ENCODE assay signal across 8 cellular contexts in the genomic region with DNA sequence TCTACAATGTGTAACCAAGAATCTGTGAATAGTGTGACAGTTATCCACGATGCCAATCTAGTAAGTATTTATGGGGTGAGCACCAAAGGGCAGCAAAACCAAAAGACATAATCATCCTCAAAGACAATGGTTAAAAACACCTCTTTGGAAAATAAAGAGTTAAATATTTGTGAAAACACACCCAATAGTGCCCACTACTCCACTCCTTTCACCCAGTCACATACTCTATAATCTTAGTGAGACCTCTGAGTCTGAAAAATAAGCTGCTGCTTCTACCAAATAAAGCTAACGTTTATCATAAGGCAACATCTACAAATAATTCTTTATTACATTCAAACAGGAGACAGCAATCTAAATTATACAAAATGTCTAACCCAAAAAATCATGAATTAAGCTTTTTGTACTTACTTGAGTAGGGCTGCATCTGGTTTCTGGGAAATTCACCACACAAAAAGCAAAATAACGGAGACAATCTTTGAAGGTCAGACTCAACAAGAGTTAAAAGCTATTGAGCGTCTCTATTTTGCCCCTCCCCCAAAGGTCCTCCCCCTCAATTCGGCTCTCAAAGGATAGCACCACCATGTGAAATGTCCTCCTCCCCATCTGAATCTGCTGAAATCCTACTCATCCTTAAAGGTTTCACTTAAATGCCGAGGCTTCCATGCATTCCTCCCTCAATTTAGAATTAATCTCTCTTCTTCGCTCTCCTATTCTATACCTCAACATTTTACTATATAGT. TPM values are rescaled to one million over a fixed set of nuclear protein-coding genes. Genes with fewer than 3 reads are reported as not detected.
DNase-seq lines count a peak whose midpoint lies in the region; ATAC-seq, FAIRE-seq and TF ChIP-seq lines count a peak whose summit lies in the region.

No MANE protein-coding gene starts in this region.

- H3K4me1 ChIP-seq in A673 (ENCODE audit: insufficient read depth, low read length, poor library complexity, severe bottlenecking) (peaks cover 7% of the 10 kb centered on the region), HAP-1 (peaks cover 25% of the 10 kb centered on the region), HepG2 (ENCODE audit: insufficient read depth, low read length) (peaks cover 30% of the 10 kb centered on the region), transverse colon (peaks cover 4 to 23% (median 18%) of the 10 kb centered on the region in 4 donors)

- peak overlapping the region; percentile 95 for H3K4me2 ChIP-seq in HepG2 (ENCODE audit: low read depth, low read length)

- no peaks in the 10 kb centered on the region for H4K20me1 ChIP-seq in HepG2 (ENCODE audit: insufficient read depth, low read length)

- TF ChIP-seq CTCF in A673 (conservative IDR thresholded peaks at IDR 0.05; ENCODE audit: low read depth, low read length) (no peak), brain microvascular endothelial cell (IDR thresholded peaks at IDR 0.05; ENCODE audit: low read depth, low read length, missing control alignments) (no peak), HepG2 (CRISPR knock-in tag; IDR thresholded peaks at IDR 0.05) (no peak), transverse colon (IDR thresholded peaks at IDR 0.05) (no peak)

- FAIRE-seq in HepG2 (lab: Jason Lieb, UNC) (no peak), GM12891 (lab: Jason Lieb, UNC) (no peak)

- TF ChIP-seq POLR2A in HepG2 (IDR thresholded peaks at IDR 0.05; ENCODE audit: insufficient read depth in 1 of 2, low read depth in 2 of 2, low read length in 2 of 2): no peak
- no peak for TF ChIP-seq POLR2A in transverse colon (IDR thresholded peaks at IDR 0.05)
- no peak for TF ChIP-seq POLR2A in GM12891 (IDR thresholded peaks at IDR 0.05; ENCODE audit: low read depth, low read length)

- peaks cover 59% of the 10 kb centered on the region for H3K79me2 ChIP-seq in HepG2 (ENCODE audit: insufficient read depth, low read length)

- ATAC-seq in HepG2: no peak

- no peaks in the 10 kb centered on the region for H3K9me3 ChIP-seq in A673 (ENCODE audit: low read depth, low read length, poor library complexity, severe bottlenecking)
- no peaks in the 10 kb centered on the region for H3K9me3 ChIP-seq in HAP-1
- no peaks in the 10 kb centered on the region for H3K9me3 ChIP-seq in HepG2 (ENCODE audit: low read length)
- no peaks in the 10 kb centered on the region for H3K9me3 ChIP-seq in transverse colon

- BruUV-seq in A673 (replicated peaks; lab: Mats Ljungman, UMichigan) (no TSS peak), HepG2 (replicated peaks; lab: Mats Ljungman, UMichigan) (no TSS peak)

- no peak for TF ChIP-seq RAD21 in HepG2 (CRISPR knock-in tag; IDR thresholded peaks at IDR 0.05)

- H3K9ac ChIP-seq in HepG2 (ENCODE audit: insufficient read depth, low read depth, low read length): peak overlapping the region; percentile 38; the same call in 1 of the 2 replicates

- no peaks in the 10 kb centered on the region for H3K36me3 ChIP-seq in A673 (ENCODE audit: insufficient read depth, low read length, poor library complexity, severe bottlenecking)
- no peaks in the 10 kb centered on the region for H3K36me3 ChIP-seq in HAP-1 (replicated peaks)
- peaks cover 4% of the 10 kb centered on the region for H3K36me3 ChIP-seq in brain microvascular endothelial cell (replicated peaks)
- no peaks in the 10 kb centered on the region; a peak in 1 of 5 replicates for H3K36me3 ChIP-seq in HepG2 (replicated peaks in 1 of 2; ENCODE audit: control insufficient read depth in 1 of 2, insufficient read depth in 2 of 2, low read length in 2 of 2)
- no peaks in the 10 kb centered on the region for H3K36me3 ChIP-seq in transverse colon

- DNase-seq in A673 (ENCODE audit: low spot score): peak; percentile 40
- DNase-seq in HAP-1 (ENCODE audit: low spot score in 2 of 2): peak; percentile 18 to 42
- DNase-seq in brain microvascular endothelial cell: peak; percentile 48
- peak; percentile 51 for DNase-seq in HepG2 (ENCODE audit: low spot score)
- DNase-seq in transverse colon: no peak
- no peak for DNase-seq in stimulated activated CD4-positive, alpha-beta T cell treated with anti-CD3 and anti-CD28 coated beads, Interleukin-1b, Interleukin-23, amount 100 ng/mL, for 48 hours
- DNase-seq in GM12891 (ENCODE audit: insufficient read length, low spot score): no peak
- DNase-seq in GF-D8 (lab: John Stamatoyannopoulos, UW): no peak

- CTCF ChIA-PET in A673 (lab: Charles Lee) (no interaction called here), HepG2 (lab: Yijun Ruan, JAX; ENCODE audit: low intra/inter-chr PET ratio, low total read pairs) (no interaction called here)

- intact Hi-C loops in A673 (cut with micrococcal nuclease; ENCODE audit: unreplicated experiment) (loop anchor here (5.0 kb wide), 1 partner anchor 119 kb away; no protein-coding TSS in a partner anchor), HepG2 (cut with micrococcal nuclease; ENCODE audit: unreplicated experiment) (no loop called here), transverse colon (cut with DNase I; ENCODE audit: low total_unique reads) (no loop called here)

- in situ Hi-C loops in HAP-1 (cut with MboI; ENCODE audit: low sequenced_read_pairs): no loop called here
- in situ Hi-C loops in brain microvascular endothelial cell (cut with HindIII; ENCODE audit: low pct_ligation_motif_present, low sequenced_read_pairs): no loop called here
- in situ Hi-C loops in HepG2 (cut with HindIII; ENCODE audit: extremely low pct_ligation_motif_present, low pct_unique_long_range_greater_than_20kb): no loop called here
- in situ Hi-C loops in transverse colon (cut with MboI; ENCODE audit: low pct_ligation_motif_present in 1 of 4, low pct_unique_long_range_greater_than_20kb in 1 of 4, low sequenced_read_pairs in 3 of 4): no loop called here

- 18% methylated on average over 7 of the region's 7 CpGs for WGBS in HepG2 (ENCODE audit: low lambda C conversion rate)
- WGBS in transverse colon (ENCODE audit: low coverage in 1 of 2), 2 donors: 33 to 54% methylated on average over 5 to 7 of the region's 7 CpGs

- no peak for TF ChIP-seq EP300 in HepG2 (IDR thresholded peaks at IDR 0.05; ENCODE audit: low read depth in 2 of 2, low read length in 2 of 2)
- TF ChIP-seq EP300 in HepG2 (CRISPR knock-in tag; IDR thresholded peaks at IDR 0.05; ENCODE audit: borderline replicate concordance): no peak
- no peak for TF ChIP-seq EP300 in transverse colon (IDR thresholded peaks at IDR 0.05; ENCODE audit: low read depth)

- H3K4me3 ChIP-seq in A673 (ENCODE audit: low read depth, low read length, poor library complexity, severe bottlenecking): peak overlapping the region; percentile 92
- peak overlapping the region; percentile 76 for H3K4me3 ChIP-seq in HAP-1
- H3K4me3 ChIP-seq in brain microvascular endothelial cell (ENCODE audit: low read depth, low read length): peak overlapping the region; percentile 90
- H3K4me3 ChIP-seq in HepG2 (replicated peaks in 1 of 3; ENCODE audit: insufficient read depth in 1 of 3, low read depth in 2 of 3, low read length in 3 of 3): peak overlapping the region; percentile 97 to 99 (median 97)
- H3K4me3 ChIP-seq in transverse colon: peak overlapping the region; percentile 75 to 95 (median 79)

- no peak overlapping the region for H3K27ac ChIP-seq in A673 (ENCODE audit: low read depth, low read length, poor library complexity, severe bottlenecking)
- H3K27ac ChIP-seq in brain microvascular endothelial cell: peak overlapping the region; percentile 93
- no peak overlapping the region for H3K27ac ChIP-seq in HepG2 (ENCODE audit: extremely low read length, insufficient read depth, low read length)
- peak overlapping the region in 3 of 4 donors; percentile 93 to 97 (median 95) for H3K27ac ChIP-seq in transverse colon

- H3K27me3 ChIP-seq in A673 (replicated peaks; ENCODE audit: insufficient read depth, low read depth, low read length, poor library complexity) (no peaks in the 10 kb centered on the region), HAP-1 (ENCODE audit: low read depth) (no peaks in the 10 kb centered on the region), brain microvascular endothelial cell (replicated peaks) (no peaks in the 10 kb centered on the region), HepG2 (ENCODE audit: control insufficient read depth in 1 of 2, insufficient read depth in 2 of 2, low read length in 2 of 2) (no peaks in the 10 kb centered on the region; a peak in 1 of 5 replicates), transverse colon (no peaks in the 10 kb centered on the region)

- H2AFZ ChIP-seq in HepG2 (ENCODE audit: low read length): no peak overlapping the region

- POLR2A ChIA-PET in A673 (lab: Charles Lee; ENCODE audit: low non-redundant PET) (interaction anchor here (0.5 kb wide), 2 partner anchors 43 to 463 kb away, joined by 3 to 4 read pairs; no protein-coding TSS in a partner anchor), HepG2 (lab: Yijun Ruan, JAX) (interaction anchor here (1.4 to 3.4 kb wide), 3 partner anchors 117 to 281 kb away, joined by 4 to 27 read pairs (median 16); no protein-coding TSS in a partner anchor)

TF ChIP-seq in GM12891, 5 proteins besides CTCF, POLR2A, EP300 and RAD21:
- TF ChIP-seq POLR2AphosphoS5 (IDR thresholded peaks at IDR 0.05; ENCODE audit: low read depth, low read length) (no peak), POU2F2 (IDR thresholded peaks at IDR 0.05; ENCODE audit: low read depth, low read length) (no peak)

RNA-seq across cellular contexts. Expression of gene RAPH1, which starts 2.0 kb away (rescaled TPM):
- 28.3 and 29.7 TPM in 2 replicates for total RNA-seq in A673 (2021)
- 6.7 and 17.9 TPM in 2 replicates for total RNA-seq in HepG2 (2016; rRNA removed; fragmentation: Illumina TruSeq; extraction: Trizol)
- total RNA-seq in HepG2 (2016; cell fraction: cytosol; rRNA removed; fragmentation: Illumina TruSeq; extraction: Trizol; ENCODE audit: low read depth): 9.6 and 10.3 TPM in 2 replicates
- total RNA-seq in HepG2 (2016; cell fraction: insoluble cytoplasmic fraction; rRNA removed; fragmentation: Illumina TruSeq; extraction: Trizol): 6.1 and 18.5 TPM in 2 replicates
- total RNA-seq in HepG2 (2016; cell fraction: membrane; rRNA removed; fragmentation: Illumina TruSeq; extraction: Trizol): 11.9 and 16.6 TPM in 2 replicates
- total RNA-seq in HepG2 (2016; cell fraction: nucleus; rRNA removed; fragmentation: Illumina TruSeq; extraction: Trizol): 14.0 and 19.2 TPM in 2 replicates
- polyA plus RNA-seq in HepG2 (2011; rRNA removed): 5.3 TPM in 2 replicates
- polyA plus RNA-seq in HepG2 (2011; cell fraction: cytosol; rRNA removed): 2.0 and 2.9 TPM in 2 replicates
- polyA plus RNA-seq in HepG2 (2011; cell fraction: nucleus; rRNA removed): 4.2 and 5.9 TPM in 2 replicates
- 6.5 and 7.6 TPM in 2 replicates for polyA plus RNA-seq in HepG2 (2012)
- polyA plus RNA-seq in HepG2 (2016; cell fraction: cytosol; fragmentation: Illumina TruSeq; extraction: Trizol; ENCODE audit: low read depth): 1.4 and 2.7 TPM in 2 replicates
- polyA plus RNA-seq in HepG2 (2016; cell fraction: insoluble cytoplasmic fraction; fragmentation: Illumina TruSeq; extraction: Trizol; ENCODE audit: low read depth): 6.2 and 8.1 TPM in 2 replicates
- polyA plus RNA-seq in HepG2 (2016; cell fraction: membrane; fragmentation: Illumina TruSeq; extraction: Trizol; ENCODE audit: low read depth): 2.3 and 2.5 TPM in 2 replicates
- polyA plus RNA-seq in HepG2 (2016; cell fraction: nucleus; fragmentation: Illumina TruSeq; extraction: Trizol; ENCODE audit: insufficient read depth, low read depth): 12.1 and 13.7 TPM in 2 replicates
- polyA minus RNA-seq in HepG2 (2011; rRNA and poly(A)+ RNA removed; ENCODE audit: low replicate concordance): 9.4 and 9.7 TPM in 2 replicates
- polyA minus RNA-seq in HepG2 (2011; cell fraction: cytosol; rRNA and poly(A)+ RNA removed): 9.3 and 11.0 TPM in 2 replicates
- 13.0 and 19.0 TPM in 2 replicates for polyA minus RNA-seq in HepG2 (2011; cell fraction: nucleus; rRNA and poly(A)+ RNA removed)
- total RNA-seq in transverse colon: 100 to 1,000 TPM in 1 of 4 donors, 10 to 100 TPM in 3; 36.0 to 160 (median 41.8) TPM
- polyA plus RNA-seq in GM12891 (2012; ENCODE audit: low read depth, missing spikeins): 0.23 TPM

Comparison
In these comparisons a context has a peak if more than half of its experiments do, and no peak if none do; other contexts are left out.
1. DNase-seq: peak in A673 (single experiment), HAP-1 (2 of 2), brain microvascular endothelial cell (single experiment) and HepG2 (single experiment); none in transverse colon (single experiment), stimulated activated CD4-positive, alpha-beta T cell treated with anti-CD3 and anti-CD28 coated beads, Interleukin-1b, Interleukin-23, amount 100 ng/mL, for 48 hours (single experiment), GM12891 (single experiment) and GF-D8 (single experiment).
2. H3K27ac ChIP-seq: peak in brain microvascular endothelial cell (single experiment) and transverse colon (3 of 4); none in A673 (single experiment) and HepG2 (single experiment).
3. Peak in every context shown above with its lines, with median percentiles within 50 percentile points of each other: H3K4me3 ChIP-seq.